10 cellular contexts compared by ENCODE assay signal in genomic region chr6:41559655-41560439, GRCh38. TPM values are rescaled to one million over a fixed set of nuclear protein-coding genes. Genes with fewer than 3 reads are reported as not detected.
DNase-seq lines count a peak whose midpoint lies in the region; ATAC-seq and FAIRE-seq lines count a peak whose summit lies in the region.
"Had no signal": no experiment of that assay in that cellular context is flagged by ENCODE, and none has a peak within 500 bp of the region (broad histone marks: within the 10 kb centered on the region; RNA-seq: fewer than 3 reads in every experiment).

No MANE protein-coding gene starts in this region.

- no peak overlapping the region for H3K27ac ChIP-seq in iPS-18a (ENCODE audit: low read length)
- H3K27ac ChIP-seq: A549 had no signal

- intact Hi-C loops in activated CD4-positive, alpha-beta T cell treated with anti-CD3 and anti-CD28 coated beads, Interleukin-2, amount 10 ng/mL, durations not matched to agents 24 days and 14 days (cut with micrococcal nuclease), result loop anchor here (1.0 kb wide), 1 partner anchor 28 kb away; no protein-coding TSS in a partner anchor
- intact Hi-C loops in activated CD4-positive, alpha-beta memory T cell treated with anti-CD3 and anti-CD28 coated beads for 36 hours (cut with micrococcal nuclease), result loop anchor here (1.0 kb wide), 1 partner anchor 14 kb away; the partner anchor contains the start of gene FOXP4

- H3K27ac Mint-ChIP-seq in activated CD4-positive, alpha-beta T cell treated with anti-CD3 and anti-CD28 coated beads, Interleukin-2, amount 10 ng/mL, durations not matched to agents 24 days and 14 days, result no peak overlapping the region
- peak overlapping the region; percentile 79 for H3K27ac Mint-ChIP-seq in activated CD4-positive, alpha-beta memory T cell treated with anti-CD3 and anti-CD28 coated beads for 36 hours
- peak overlapping the region; percentile 92 for H3K27ac Mint-ChIP-seq in stimulated activated effector memory CD8-positive, alpha-beta T cell treated with anti-CD3 and anti-CD28 coated beads, Interleukin-12 subunit alpha, Interleukin-12 subunit beta, amount 100 ng/mL, for 72 hours

- H3K27me3 ChIP-seq in iPS-18a (ENCODE audit: control insufficient read depth, insufficient read depth, low read length), result peaks cover 51% of the 10 kb centered on the region

- peak overlapping the region; percentile 88 for H3K4me3 Mint-ChIP-seq in activated CD4-positive, alpha-beta T cell treated with anti-CD3 and anti-CD28 coated beads, Interleukin-2, amount 10 ng/mL, durations not matched to agents 24 days and 14 days
- peak overlapping the region; percentile 81 for H3K4me3 Mint-ChIP-seq in activated CD4-positive, alpha-beta memory T cell treated with anti-CD3 and anti-CD28 coated beads for 36 hours
- peak overlapping the region; percentile 84 for H3K4me3 Mint-ChIP-seq in stimulated activated effector memory CD8-positive, alpha-beta T cell treated with anti-CD3 and anti-CD28 coated beads, Interleukin-12 subunit alpha, Interleukin-12 subunit beta, amount 100 ng/mL, for 72 hours

- POLR2A ChIA-PET in activated CD4-positive, alpha-beta memory T cell treated with anti-CD3 and anti-CD28 coated beads for 36 hours (lab: Charles Lee), result interaction anchor here (1.4 kb wide), 1 partner anchor 13 kb away, joined by 3 read pairs; no protein-coding TSS in a partner anchor

- DNase-seq in activated CD4-positive, alpha-beta T cell treated with anti-CD3 and anti-CD28 coated beads, Interleukin-2, amount 10 ng/mL, durations not matched to agents 24 days and 14 days, result no peak
- no peak for DNase-seq in activated CD4-positive, alpha-beta T cell treated with anti-CD3 and anti-CD28 coated beads for 4 hours
- DNase-seq in activated CD4-positive, alpha-beta memory T cell treated with anti-CD3 and anti-CD28 coated beads for 36 hours, result no peak
- no peak for DNase-seq in stimulated activated effector memory CD8-positive, alpha-beta T cell treated with anti-CD3 and anti-CD28 coated beads, Interleukin-12 subunit alpha, Interleukin-12 subunit beta, amount 100 ng/mL, for 72 hours (ENCODE audit: low spot score in 2 of 2)
- DNase-seq in NOMO-1 (lab: John Stamatoyannopoulos, UW; ENCODE audit: unreplicated experiment in 2 of 2), result no peak
- DNase-seq in AG08395 (ENCODE audit: low spot score), result no peak
- no peak for DNase-seq in RCC 7860 (ENCODE audit: low spot score)

- CTCF ChIA-PET in activated CD4-positive, alpha-beta memory T cell treated with anti-CD3 and anti-CD28 coated beads for 36 hours (lab: Charles Lee), result interaction anchor here (1.1 to 1.6 kb wide), 2 partner anchors 21 to 134 kb away, joined by 3 read pairs; no protein-coding TSS in a partner anchor

- peaks cover 2% of the 10 kb centered on the region for H3K36me3 Mint-ChIP-seq in activated CD4-positive, alpha-beta T cell treated with anti-CD3 and anti-CD28 coated beads, Interleukin-2, amount 10 ng/mL, durations not matched to agents 24 days and 14 days (ENCODE audit: low read depth)
- H3K36me3 Mint-ChIP-seq in activated CD4-positive, alpha-beta memory T cell treated with anti-CD3 and anti-CD28 coated beads for 36 hours, result no peaks in the 10 kb centered on the region
- H3K36me3 Mint-ChIP-seq in stimulated activated effector memory CD8-positive, alpha-beta T cell treated with anti-CD3 and anti-CD28 coated beads, Interleukin-12 subunit alpha, Interleukin-12 subunit beta, amount 100 ng/mL, for 72 hours, result peaks cover 15% of the 10 kb centered on the region

- H3K9me3 ChIP-seq in iPS-18a (ENCODE audit: control insufficient read depth, low read depth, low read length), result no peaks in the 10 kb centered on the region
- H3K9me3 ChIP-seq: A549 had no signal

- ATAC-seq in stimulated activated effector memory CD8-positive, alpha-beta T cell treated with anti-CD3 and anti-CD28 coated beads, Interleukin-12 subunit alpha, Interleukin-12 subunit beta, amount 100 ng/mL, for 72 hours, result no peak
- ATAC-seq: A549 had no signal

- peaks cover 12% of the 10 kb centered on the region for H3K4me1 Mint-ChIP-seq in activated CD4-positive, alpha-beta T cell treated with anti-CD3 and anti-CD28 coated beads, Interleukin-2, amount 10 ng/mL, durations not matched to agents 24 days and 14 days
- H3K4me1 Mint-ChIP-seq in activated CD4-positive, alpha-beta memory T cell treated with anti-CD3 and anti-CD28 coated beads for 36 hours (ENCODE audit: low read depth), result peaks cover 26% of the 10 kb centered on the region
- H3K4me1 Mint-ChIP-seq in stimulated activated effector memory CD8-positive, alpha-beta T cell treated with anti-CD3 and anti-CD28 coated beads, Interleukin-12 subunit alpha, Interleukin-12 subunit beta, amount 100 ng/mL, for 72 hours, result peaks cover 38% of the 10 kb centered on the region

- no peaks in the 10 kb centered on the region for H3K36me3 ChIP-seq in iPS-18a (ENCODE audit: control insufficient read depth, low read depth, low read length)

- peaks cover 47% of the 10 kb centered on the region for H3K27me3 Mint-ChIP-seq in activated CD4-positive, alpha-beta T cell treated with anti-CD3 and anti-CD28 coated beads, Interleukin-2, amount 10 ng/mL, durations not matched to agents 24 days and 14 days
- no peaks in the 10 kb centered on the region for H3K27me3 Mint-ChIP-seq in activated CD4-positive, alpha-beta memory T cell treated with anti-CD3 and anti-CD28 coated beads for 36 hours

- FAIRE-seq in RCC 7860 (lab: Jason Lieb, UNC), result no peak
- FAIRE-seq: A549, TTC549 had no signal

- no peaks in the 10 kb centered on the region for H3K9me3 Mint-ChIP-seq in activated CD4-positive, alpha-beta T cell treated with anti-CD3 and anti-CD28 coated beads, Interleukin-2, amount 10 ng/mL, durations not matched to agents 24 days and 14 days
- no peaks in the 10 kb centered on the region for H3K9me3 Mint-ChIP-seq in activated CD4-positive, alpha-beta memory T cell treated with anti-CD3 and anti-CD28 coated beads for 36 hours
- H3K9me3 Mint-ChIP-seq in stimulated activated effector memory CD8-positive, alpha-beta T cell treated with anti-CD3 and anti-CD28 coated beads, Interleukin-12 subunit alpha, Interleukin-12 subunit beta, amount 100 ng/mL, for 72 hours, result no peaks in the 10 kb centered on the region

- no peak overlapping the region for H3K9ac ChIP-seq in iPS-18a (ENCODE audit: low read length)

- peaks cover 53% of the 10 kb centered on the region for H3K4me1 ChIP-seq in iPS-18a (ENCODE audit: control insufficient read depth, low read depth, low read length)

- H3K4me3 ChIP-seq in iPS-18a (ENCODE audit: low read length), result peak overlapping the region; percentile 81
- H3K4me3 ChIP-seq: A549 had no signal

RNA-seq across cellular contexts. Expression of gene FOXP4, which starts 13.7 kb away (rescaled TPM):
- 16.9 and 17.6 TPM in 2 replicates for total RNA-seq in activated CD4-positive, alpha-beta T cell treated with anti-CD3 and anti-CD28 coated beads, Interleukin-2, amount 10 ng/mL, durations not matched to agents 24 days and 14 days
- total RNA-seq in activated CD4-positive, alpha-beta memory T cell treated with anti-CD3 and anti-CD28 coated beads for 36 hours, result 10 to 100 TPM; 19.5 to 21.6 TPM
